In genomic region chr20:48803522-48804053, GRCh38 we compare ENCODE assay signal across 20 cellular contexts. TPM values are rescaled to one million over a fixed set of nuclear protein-coding genes. Genes with fewer than 3 reads are reported as not detected.
DNase-seq lines count a peak whose midpoint lies in the region; ATAC-seq, FAIRE-seq and TF ChIP-seq lines count a peak whose summit lies in the region.
"Had no signal": no experiment of that assay in that cellular context is flagged by ENCODE, and none has a peak within 500 bp of the region (broad histone marks: within the 10 kb centered on the region; RNA-seq: fewer than 3 reads in every experiment).

No MANE protein-coding gene starts in this region.

- no peaks in the 10 kb centered on the region; the same call in 1 of the 2 replicates for H3K27me3 ChIP-seq in BLaER1
- H3K27me3 ChIP-seq in CD4-positive, alpha-beta T cell (ENCODE audit: control insufficient read depth, insufficient read depth, low read length) = no peaks in the 10 kb centered on the region
- no peaks in the 10 kb centered on the region for H3K27me3 ChIP-seq in right cardiac atrium (ENCODE audit: control insufficient read depth, insufficient read depth)

- no peak for FAIRE-seq in urothelium cell line (lab: Jason Lieb, UNC)
- FAIRE-seq: A549, GM12878, GM18507, H1, K562 had no signal

- 92% methylated on average over 6 of the region's 6 CpGs for WGBS in right cardiac atrium

- no peaks in the 10 kb centered on the region for H4K20me1 ChIP-seq in BLaER1

- CTCF ChIA-PET in CD4-positive, alpha-beta T cell (lab: Charles Lee) = no interaction called here
- CTCF ChIA-PET in activated B cell treated with CpG ODN at 0.5 μM for 24 hours (lab: Charles Lee) = no interaction called here

- ATAC-seq in CD4-positive, alpha-beta T cell (ENCODE audit: poor library complexity) = no peak
- ATAC-seq in activated B cell treated with CpG ODN at 0.5 μM for 24 hours (ENCODE audit: low read depth) (no peak), right cardiac atrium (no peak)
- ATAC-seq in naive thymus-derived CD8-positive, alpha-beta T cell = no peak
- ATAC-seq: A549, GM12878, K562 had no signal

- H3K4me3 ChIP-seq in BLaER1 (no peak overlapping the region), right cardiac atrium (ENCODE audit: low read length) (no peak overlapping the region)
- H3K4me3 ChIP-seq: A549, GM12878, K562, SK-N-MC had no signal

- H3K27ac ChIP-seq in BLaER1 (no peak overlapping the region), right cardiac atrium (ENCODE audit: low read length) (no peak overlapping the region)
- H3K27ac ChIP-seq in CD4-positive, alpha-beta T cell (ENCODE audit: low read depth, low read length) = no peak overlapping the region
- H3K27ac ChIP-seq: A549, SK-N-MC had no signal

- TF ChIP-seq CTCF in CD4-positive, alpha-beta T cell (IDR thresholded peaks at IDR 0.05) = no peak
- no peak for TF ChIP-seq CTCF in activated B cell treated with CpG ODN at 0.5 μM for 24 hours (IDR thresholded peaks at IDR 0.05)

- peaks cover 3% of the 10 kb centered on the region for H3K9me3 Mint-ChIP-seq in CD4-positive, alpha-beta T cell
- peaks cover 4% of the 10 kb centered on the region for H3K9me3 Mint-ChIP-seq in activated B cell treated with CpG ODN at 0.5 μM for 24 hours
- peaks cover 0 to 12% (median 4%) of the 10 kb centered on the region in 9 donors for H3K9me3 Mint-ChIP-seq in naive thymus-derived CD8-positive, alpha-beta T cell

- intact Hi-C loops in CD4-positive, alpha-beta T cell (cut with DNase I, micrococcal nuclease) = no loop called here
- intact Hi-C loops in activated B cell treated with CpG ODN at 0.5 μM for 24 hours (cut with micrococcal nuclease) (loop anchor here (2.0 kb wide), 1 partner anchor 21 kb away; no protein-coding TSS in a partner anchor), right cardiac atrium (cut with DNase I) (loop anchor here in 1 of 4 donors (5.0 kb wide), 1 partner anchor 546 kb away; no protein-coding TSS in a partner anchor)

- H3K4me2 ChIP-seq in BLaER1 = peak overlapping the region; percentile 42
- H3K4me2 ChIP-seq: A549 had no signal

- peaks cover 37% of the 10 kb centered on the region for H3K4me1 Mint-ChIP-seq in CD4-positive, alpha-beta T cell (ENCODE audit: low read depth)
- peaks cover 79% of the 10 kb centered on the region for H3K4me1 Mint-ChIP-seq in activated B cell treated with CpG ODN at 0.5 μM for 24 hours
- H3K4me1 Mint-ChIP-seq in naive thymus-derived CD8-positive, alpha-beta T cell = peaks cover 30 to 94% (median 89%) of the 10 kb centered on the region in 4 donors

- no peak for DNase-seq in CD4-positive, alpha-beta T cell
- DNase-seq in activated B cell treated with CpG ODN at 0.5 μM for 24 hours (no peak), urothelium cell line (ENCODE audit: low spot score) (no peak), right cardiac atrium (no peak), GDM1 (lab: John Stamatoyannopoulos, UW) (no peak), amniotic stem cell (lab: John Stamatoyannopoulos, UW) (no peak)
- no peak for DNase-seq in naive thymus-derived CD8-positive, alpha-beta T cell
- DNase-seq: Caco-2, NCI-H1092 treated with DMSO at 0.1 percent for 48 hours, NCI-H146, NCI-H2029 treated with DMSO at 0.1 percent for 48 hours, NCI-H446 treated with DMSO at 0.1 percent for 48 hours, SHP77 had no signal

- peaks cover 28% of the 10 kb centered on the region for H3K36me3 Mint-ChIP-seq in CD4-positive, alpha-beta T cell (ENCODE audit: low read depth)
- H3K36me3 Mint-ChIP-seq in activated B cell treated with CpG ODN at 0.5 μM for 24 hours (ENCODE audit: low read depth) = peaks cover 47% of the 10 kb centered on the region
- H3K36me3 Mint-ChIP-seq in naive thymus-derived CD8-positive, alpha-beta T cell = peaks cover 5 to 27% (median 18%) of the 10 kb centered on the region in 3 donors

- H3K27ac Mint-ChIP-seq in CD4-positive, alpha-beta T cell = peak overlapping the region; percentile 27
- peak overlapping the region; percentile 50 for H3K27ac Mint-ChIP-seq in activated B cell treated with CpG ODN at 0.5 μM for 24 hours
- peak overlapping the region in 6 of 10 donors; percentile 29 to 91 (median 63) for H3K27ac Mint-ChIP-seq in naive thymus-derived CD8-positive, alpha-beta T cell

- no peak overlapping the region for H3K4me3 Mint-ChIP-seq in CD4-positive, alpha-beta T cell
- H3K4me3 Mint-ChIP-seq in activated B cell treated with CpG ODN at 0.5 μM for 24 hours = no peak overlapping the region
- peak overlapping the region in 1 of 10 donors; percentile 3 for H3K4me3 Mint-ChIP-seq in naive thymus-derived CD8-positive, alpha-beta T cell

- POLR2A ChIA-PET in CD4-positive, alpha-beta T cell (lab: Charles Lee) = no interaction called here
- POLR2A ChIA-PET in activated B cell treated with CpG ODN at 0.5 μM for 24 hours (lab: Charles Lee) = no interaction called here
- POLR2A ChIA-PET in naive thymus-derived CD8-positive, alpha-beta T cell (lab: Charles Lee) = interaction anchor here (1.8 kb wide), 1 partner anchor 11 kb away, joined by 4 read pairs; no protein-coding TSS in a partner anchor

- peaks cover 10% of the 10 kb centered on the region for H3K9me3 ChIP-seq in BLaER1
- H3K9me3 ChIP-seq in CD4-positive, alpha-beta T cell (ENCODE audit: control insufficient read depth, low read length) = no peaks in the 10 kb centered on the region
- H3K9me3 ChIP-seq in right cardiac atrium (ENCODE audit: control insufficient read depth, low read length) = no peaks in the 10 kb centered on the region

- H3K4me1 ChIP-seq in BLaER1 (peaks cover 27% of the 10 kb centered on the region), right cardiac atrium (ENCODE audit: control insufficient read depth, insufficient read depth, low read length) (peaks cover 11% of the 10 kb centered on the region)
- H3K4me1 ChIP-seq: A549, Caco-2 had no signal

- H3K36me3 ChIP-seq in BLaER1 = no peaks in the 10 kb centered on the region

- H3K27me3 Mint-ChIP-seq in CD4-positive, alpha-beta T cell = no peaks in the 10 kb centered on the region
- no peaks in the 10 kb centered on the region for H3K27me3 Mint-ChIP-seq in activated B cell treated with CpG ODN at 0.5 μM for 24 hours
- no peaks in the 10 kb centered on the region for H3K27me3 Mint-ChIP-seq in naive thymus-derived CD8-positive, alpha-beta T cell

- H3K9ac ChIP-seq in BLaER1 = no peak overlapping the region

RNA-seq across cellular contexts. Expression of gene PREX1, which starts 24.2 kb away (rescaled TPM):
- 10 to 100 TPM; 73.9 to 74.5 TPM for total RNA-seq in CD4-positive, alpha-beta T cell
- total RNA-seq in activated B cell treated with CpG ODN at 0.5 μM for 24 hours (65.0 and 71.4 TPM in 2 replicates), right cardiac atrium (10 to 100 TPM; 10.4 to 16.2 (median 14.7) TPM)
- total RNA-seq in naive thymus-derived CD8-positive, alpha-beta T cell = 100 to 1,000 TPM; 140 to 141 TPM
- 10 to 100 TPM; 14.4 to 38.5 (median 20.9) TPM for polyA plus RNA-seq in naive thymus-derived CD8-positive, alpha-beta T cell
- 9.0 TPM for polyA plus RNA-seq in right cardiac atrium
